Comparison of ENCODE assay signal across 2 cellular contexts in genomic region chr12:11111213-11111612, GRCh38. TPM values are rescaled to one million over a fixed set of nuclear protein-coding genes. Genes with fewer than 3 reads are reported as not detected.
"Had no signal": no experiment of that assay in that cellular context is flagged by ENCODE, and none has a peak within 500 bp of the region (broad histone marks: within the 10 kb centered on the region; RNA-seq: fewer than 3 reads in every experiment).

No MANE protein-coding gene starts in this region.

RNA-seq across cellular contexts. Expression of gene TAS2R43, which starts 19.1 kb away (rescaled TPM):
- total RNA-seq: Right ventricle myocardium inferior had no signal
- polyA plus RNA-seq: adrenal gland had no signal
